Comparison of ENCODE assay signal across 28 cellular contexts in genomic region chr6:146389740-146390139, GRCh38.
DNase-seq lines count a peak whose midpoint lies in the region; ATAC-seq and TF ChIP-seq lines count a peak whose summit lies in the region.
"Had no signal": no experiment of that assay in that cellular context is flagged by ENCODE, and none has a peak within 500 bp of the region (broad histone marks: within the 10 kb centered on the region; RNA-seq: fewer than 3 reads in every experiment).

No MANE protein-coding gene starts in this region.

- ATAC-seq in GM18868 (IDR thresholded peaks at IDR 0.05; ENCODE audit: unreplicated experiment) = peak; percentile 67
- ATAC-seq: HepG2, PC-3 had no signal

- DNase-seq in A673 (ENCODE audit: low spot score) = peak; percentile 9
- DNase-seq in LHCN-M2 (ENCODE audit: low read depth) = peak; percentile 12
- peak; percentile 55 for DNase-seq in fibroblast of the aortic adventitia (ENCODE audit: low read depth)
- DNase-seq in posterior cingulate gyrus = no peak
- no peak for DNase-seq in NCI-H69 (lab: John Stamatoyannopoulos, UW)
- no peak for DNase-seq in effector CD8-positive, alpha-beta T cell (lab: John Stamatoyannopoulos, UW)
- DNase-seq: CD4-positive, alpha-beta T cell; COR-L47; DMS79; EL; GDM1; H9; Kasumi-1; NCI-H1092; NCI-H1436; NCI-H187; NCI-H446; NCI-H524 treated with DMSO at 0.1 percent for 48 hours; NCI-H82; NK-92 treated with Interleukin-12 subunit alpha and Interleukin-12 subunit beta, amount 100 ng/mL, for 24 hours; PC-3; SK-N-SH; SW 1271 had no signal

- H3K27me3 ChIP-seq in A673 (replicated peaks; ENCODE audit: insufficient read depth, low read depth, low read length, poor library complexity) = no peaks in the 10 kb centered on the region
- H3K27me3 ChIP-seq: BLaER1 treated with 17β-estradiol and CSF1 and Interleukin-3, amounts not matched to agents 10 nM and 100 nM had no signal

- no TSS peak for BruUV-seq in A673 (replicated peaks; lab: Mats Ljungman, UMichigan)

- H3K27ac ChIP-seq in A673 (ENCODE audit: low read depth, low read length, poor library complexity, severe bottlenecking) = no peak overlapping the region
- H3K27ac ChIP-seq: BLaER1 treated with 17β-estradiol and CSF1 and Interleukin-3, amounts not matched to agents 10 nM and 100 nM; HL-60 had no signal

- no peaks in the 10 kb centered on the region for H3K4me1 ChIP-seq in A673 (ENCODE audit: insufficient read depth, low read length, poor library complexity, severe bottlenecking)
- H3K4me1 ChIP-seq: BLaER1 treated with 17β-estradiol and CSF1 and Interleukin-3, amounts not matched to agents 10 nM and 100 nM had no signal

- no peaks in the 10 kb centered on the region for H3K9me3 ChIP-seq in A673 (ENCODE audit: low read depth, low read length, poor library complexity, severe bottlenecking)
- H3K9me3 ChIP-seq: BLaER1 treated with 17β-estradiol and CSF1 and Interleukin-3, amounts not matched to agents 10 nM and 100 nM; SK-N-SH had no signal

- no peak overlapping the region for H3K4me3 ChIP-seq in A673 (ENCODE audit: low read depth, low read length, poor library complexity, severe bottlenecking)
- H3K4me3 ChIP-seq in fibroblast of the aortic adventitia (ENCODE audit: low read depth, low read length) = no peak overlapping the region
- H3K4me3 ChIP-seq: BLaER1 treated with 17β-estradiol and CSF1 and Interleukin-3, amounts not matched to agents 10 nM and 100 nM; GM23338 had no signal

- intact Hi-C loops in A673 (cut with micrococcal nuclease; ENCODE audit: unreplicated experiment) (loop anchor here (10.0 kb wide), 1 partner anchor 345 kb away; no protein-coding TSS in a partner anchor), posterior cingulate gyrus (cut with DNase I) (no loop called here)

- no peaks in the 10 kb centered on the region for H3K36me3 ChIP-seq in A673 (ENCODE audit: insufficient read depth, low read length, poor library complexity, severe bottlenecking)
- H3K36me3 ChIP-seq: BLaER1 treated with 17β-estradiol and CSF1 and Interleukin-3, amounts not matched to agents 10 nM and 100 nM had no signal

- CTCF ChIA-PET in A673 (lab: Charles Lee) = no interaction called here

- TF ChIP-seq CTCF in A673 (conservative IDR thresholded peaks at IDR 0.05; ENCODE audit: low read depth, low read length) (no peak), fibroblast of the aortic adventitia (IDR thresholded peaks at IDR 0.05; ENCODE audit: insufficient read depth, low read length) (no peak)

- POLR2A ChIA-PET in A673 (lab: Charles Lee; ENCODE audit: low non-redundant PET) = no interaction called here

Comparison
In these comparisons a context has a peak if more than half of its experiments do, and no peak if none do; other contexts are left out.
1. DNase-seq: peak in A673 (single experiment), LHCN-M2 (single experiment) and fibroblast of the aortic adventitia (single experiment); none in posterior cingulate gyrus (0 of 10), NCI-H69 (single experiment) and effector CD8-positive, alpha-beta T cell (single experiment).